2 cellular contexts compared by ENCODE assay signal in genomic region chr10:87841215-87841614, GRCh38.
TF ChIP-seq lines count a peak whose summit lies in the region.

No MANE protein-coding gene starts in this region.

TF ChIP-seq in HCT116, 20 proteins besides CTCF, POLR2A, EP300 and RAD21:
- TF ChIP-seq EZH2 (IDR thresholded peaks at IDR 0.05) (no peak), MAX (IDR thresholded peaks at IDR 0.05) (peak; percentile 42; the same call in 1 of the 2 replicates)
TF ChIP-seq in HCT116: peak in this region for 1.

TF ChIP-seq in endothelial cell of umbilical vein, 7 proteins besides CTCF, POLR2A, EP300 and RAD21:
- no peak for TF ChIP-seq MAX (IDR thresholded peaks at IDR 0.05; ENCODE audit: insufficient read depth, insufficient read length)
- TF ChIP-seq POLR2AphosphoS5 (IDR thresholded peaks at IDR 0.05; ENCODE audit: insufficient read depth, low read depth, low read length) = no peak
- no peak for TF ChIP-seq GATA2 (IDR thresholded peaks at IDR 0.05; ENCODE audit: insufficient read depth, insufficient read length, low read depth, low read length)
- no peak for TF ChIP-seq EZH2 (IDR thresholded peaks at IDR 0.05; ENCODE audit: borderline replicate concordance, low read depth, low read length, severe bottlenecking)
- TF ChIP-seq FOS (IDR thresholded peaks at IDR 0.05; ENCODE audit: borderline replicate concordance, insufficient read depth, low read length) = no peak
